In genomic region chrX:135433531-135434257, GRCh38 we compare ENCODE assay signal across 25 cellular contexts. TPM values are rescaled to one million over a fixed set of nuclear protein-coding genes. Genes with fewer than 3 reads are reported as not detected.
A peak's percentile ranks its signal among the peaks of the same experiment; 100 is the strongest.
DNase-seq lines count a peak whose midpoint lies in the region; ATAC-seq, FAIRE-seq and TF ChIP-seq lines count a peak whose summit lies in the region.
"Had no signal": no experiment of that assay in that cellular context is flagged by ENCODE, and none has a peak within 500 bp of the region (broad histone marks: within the 10 kb centered on the region; RNA-seq: fewer than 3 reads in every experiment).

No MANE protein-coding gene starts in this region.

- H3K4me1 ChIP-seq in neuronal stem cell (ENCODE audit: control insufficient read depth in 2 of 2, insufficient read depth in 1 of 2, low read depth in 1 of 2, low read length in 2 of 2): no peaks in the 10 kb centered on the region
- no peaks in the 10 kb centered on the region for H3K4me1 ChIP-seq in CD4-positive, alpha-beta memory T cell (ENCODE audit: insufficient read depth, low read length)
- H3K4me1 ChIP-seq: BE2C, BLaER1, Caco-2 had no signal

- no peaks in the 10 kb centered on the region for H3K4me1 Mint-ChIP-seq in chondrocyte (ENCODE audit: low read depth)
- H3K4me1 Mint-ChIP-seq in CD4-positive, alpha-beta memory T cell: no peaks in the 10 kb centered on the region
- H3K4me1 Mint-ChIP-seq: CD14-positive monocyte; CD4-positive, CD25-positive, alpha-beta regulatory T cell had no signal

- H4K8ac ChIP-seq in neuronal stem cell (ENCODE audit: low read depth, low read length): no peak overlapping the region

- no peaks in the 10 kb centered on the region for H3K27me3 ChIP-seq in bronchial epithelial cell (ENCODE audit: control insufficient read depth, insufficient read depth, low read length)
- peaks cover 0 to 6% (median 0%) of the 10 kb centered on the region in 3 experiments for H3K27me3 ChIP-seq in neuronal stem cell (ENCODE audit: control insufficient read depth in 3 of 3, insufficient read depth in 3 of 3, low read depth in 1 of 3, low read length in 3 of 3)
- H3K27me3 ChIP-seq in CD4-positive, alpha-beta memory T cell (ENCODE audit: insufficient read depth, low read length): no peaks in the 10 kb centered on the region
- H3K27me3 ChIP-seq: BE2C had no signal

- WGBS in neuronal stem cell (ENCODE audit: extremely low coverage in 2 of 2, insufficient read length in 2 of 2, insufficient replicate concordance in 1 of 2), 2 donors: no CpG with 5 or more reads among the region's 37 CpGs

- POLR2A ChIA-PET in CD4-positive, alpha-beta memory T cell (lab: Charles Lee; ENCODE audit: partially characterized antibody): no interaction called here

- peak overlapping the region; percentile 41 for H2BK12ac ChIP-seq in neuronal stem cell (ENCODE audit: low read length)

- no peaks in the 10 kb centered on the region for H3K79me1 ChIP-seq in neuronal stem cell (ENCODE audit: low read depth, low read length)

- no peak overlapping the region for H3K4me2 ChIP-seq in neuronal stem cell (ENCODE audit: insufficient read depth, low read length, poor library complexity, severe bottlenecking)
- H3K4me2 ChIP-seq: BLaER1 had no signal

- no peak overlapping the region for H3K27ac Mint-ChIP-seq in chondrocyte (ENCODE audit: unreplicated experiment)
- H3K27ac Mint-ChIP-seq in CD4-positive, alpha-beta memory T cell: no peak overlapping the region
- H3K27ac Mint-ChIP-seq: CD14-positive monocyte; CD4-positive, CD25-positive, alpha-beta regulatory T cell; CD8-positive, alpha-beta T cell had no signal

- DNase-seq in bronchial epithelial cell (ENCODE audit: low read depth) (no peak), chondrocyte (ENCODE audit: low spot score) (peak; percentile 82), neuronal stem cell (ENCODE audit: low spot score) (no peak), sciatic nerve (ENCODE audit: low spot score) (no peak), SHP77 treated with DMSO at 0.1 percent for 48 hours (lab: John Stamatoyannopoulos, UW) (no peak), left ventricle myocardium superior (no peak)
- DNase-seq in stimulated activated CD4-positive, alpha-beta T cell treated with anti-CD3 and anti-CD28 coated beads, Interleukin-4, amount 100 ng/mL, for 24 hours: no peak
- DNase-seq in CD4-positive, alpha-beta memory T cell: no peak
- DNase-seq: 8988T; ACHN; C1 segment of cervical spinal cord; Caco-2; Calu3; CD4-positive, CD25-positive, alpha-beta regulatory T cell; CD8-positive, alpha-beta T cell; DMS79 treated with DMSO at 0.1 percent for 48 hours; GF-D8 had no signal

- no peak overlapping the region for H2BK15ac ChIP-seq in neuronal stem cell (ENCODE audit: low read length)

- no peak overlapping the region for H2BK120ac ChIP-seq in neuronal stem cell (ENCODE audit: low read depth, low read length)

- intact Hi-C loops in sciatic nerve (cut with DNase I): no loop called here
- intact Hi-C loops in CD4-positive, alpha-beta memory T cell (cut with micrococcal nuclease): no loop called here
- intact Hi-C loops in left ventricle myocardium superior (cut with micrococcal nuclease): no loop called here

- TF ChIP-seq CTCF in bronchial epithelial cell (IDR thresholded peaks at IDR 0.05; ENCODE audit: insufficient read depth, low read length, severe bottlenecking) (no peak), chondrocyte (IDR thresholded peaks at IDR 0.05) (no peak)

- no peaks in the 10 kb centered on the region for H3K36me3 Mint-ChIP-seq in chondrocyte (ENCODE audit: low read depth)
- H3K36me3 Mint-ChIP-seq in CD4-positive, alpha-beta memory T cell: no peaks in the 10 kb centered on the region
- H3K36me3 Mint-ChIP-seq: CD14-positive monocyte; CD4-positive, CD25-positive, alpha-beta regulatory T cell; CD8-positive, alpha-beta T cell had no signal

- FAIRE-seq in bronchial epithelial cell (lab: Jason Lieb, UNC): peak; percentile 36
- FAIRE-seq: A204.1, D721Med, G401.6, GM12891, GM19239 had no signal

- H2BK5ac ChIP-seq in neuronal stem cell (ENCODE audit: low read length): no peak overlapping the region

- H2AFZ ChIP-seq in neuronal stem cell (ENCODE audit: low read length): no peak overlapping the region

- no peak overlapping the region for H3K27ac ChIP-seq in neuronal stem cell (replicated peaks; ENCODE audit: low read length)
- no peak overlapping the region for H3K27ac ChIP-seq in CD4-positive, alpha-beta memory T cell (ENCODE audit: low read depth, low read length)
- H3K27ac ChIP-seq: BLaER1 had no signal

- ATAC-seq in sciatic nerve: peak; percentile 22
- no peak for ATAC-seq in left ventricle myocardium superior
- ATAC-seq: CD8-positive, alpha-beta T cell had no signal

- no peak overlapping the region for H3K18ac ChIP-seq in neuronal stem cell (ENCODE audit: low read length)

- CTCF ChIA-PET in CD4-positive, alpha-beta memory T cell (lab: Charles Lee; ENCODE audit: partially characterized antibody): no interaction called here

- no peak overlapping the region for H3K23ac ChIP-seq in neuronal stem cell (ENCODE audit: low read depth, low read length, poor library complexity)

- no peak overlapping the region for H3K9ac ChIP-seq in neuronal stem cell (ENCODE audit: low read depth, low read length, poor library complexity)
- H3K9ac ChIP-seq: BLaER1 had no signal

- H3K36me3 ChIP-seq in bronchial epithelial cell (ENCODE audit: control insufficient read depth, insufficient read depth, low read length): no peaks in the 10 kb centered on the region
- H3K36me3 ChIP-seq in neuronal stem cell (replicated peaks in 1 of 2; ENCODE audit: control insufficient read depth in 2 of 2, insufficient read depth in 2 of 2, low read length in 2 of 2): no peaks in the 10 kb centered on the region
- no peaks in the 10 kb centered on the region for H3K36me3 ChIP-seq in CD4-positive, alpha-beta memory T cell (ENCODE audit: insufficient read depth, low read length)
- H3K36me3 ChIP-seq: BE2C, BLaER1 had no signal

- no peak overlapping the region for H3K4me3 Mint-ChIP-seq in chondrocyte (ENCODE audit: unreplicated experiment)
- no peak overlapping the region for H3K4me3 Mint-ChIP-seq in CD4-positive, alpha-beta memory T cell
- H3K4me3 Mint-ChIP-seq: CD14-positive monocyte; CD4-positive, CD25-positive, alpha-beta regulatory T cell; CD8-positive, alpha-beta T cell had no signal

- H4K91ac ChIP-seq in neuronal stem cell (ENCODE audit: low read depth, low read length, poor library complexity): no peak overlapping the region

- no peak overlapping the region for H3K14ac ChIP-seq in neuronal stem cell (ENCODE audit: low read length)

- H3K4ac ChIP-seq in neuronal stem cell (ENCODE audit: low read length): no peak overlapping the region

- H3K27me3 Mint-ChIP-seq in chondrocyte (ENCODE audit: low read depth): peaks cover 5% of the 10 kb centered on the region
- peaks cover 0 to 3% of the 10 kb centered on the region in 2 donors for H3K27me3 Mint-ChIP-seq in CD4-positive, alpha-beta memory T cell
- H3K27me3 Mint-ChIP-seq: CD4-positive, CD25-positive, alpha-beta regulatory T cell had no signal

- H2AK5ac ChIP-seq in neuronal stem cell (ENCODE audit: low read depth, low read length): no peak overlapping the region

- no peaks in the 10 kb centered on the region for H3K9me3 ChIP-seq in neuronal stem cell (replicated peaks in 1 of 2; ENCODE audit: control insufficient read depth in 2 of 2, insufficient read depth in 1 of 2, low read depth in 1 of 2, low read length in 2 of 2)
- H3K9me3 ChIP-seq in CD4-positive, alpha-beta memory T cell (ENCODE audit: control insufficient read depth in 1 of 2, low read length in 2 of 2): no peaks in the 10 kb centered on the region
- H3K9me3 ChIP-seq: BE2C, Caco-2 had no signal

- no peak overlapping the region for H3K4me3 ChIP-seq in bronchial epithelial cell (ENCODE audit: low read depth, low read length)
- H3K4me3 ChIP-seq in neuronal stem cell (ENCODE audit: low read length in 2 of 2): no peak overlapping the region
- H3K4me3 ChIP-seq in CD4-positive, alpha-beta memory T cell (ENCODE audit: low read length in 2 of 2): no peak overlapping the region
- H3K4me3 ChIP-seq: BLaER1 had no signal

- peaks cover 11% of the 10 kb centered on the region for H3K9me3 Mint-ChIP-seq in chondrocyte (ENCODE audit: low read depth)
- peaks cover 0 to 14% (median 6%) of the 10 kb centered on the region in 8 donors for H3K9me3 Mint-ChIP-seq in CD4-positive, alpha-beta memory T cell

RNA-seq across cellular contexts. Expression of gene SMIM10L2A, which starts 11.9 kb away (rescaled TPM):
- total RNA-seq in bronchial epithelial cell: 2.1 and 3.8 TPM in 2 replicates
- 0.27 to 0.62 TPM (median 0.40 TPM) in 3 replicates for total RNA-seq in chondrocyte
- polyA plus RNA-seq in neuronal stem cell (2013, experiment 1 of 2): 6.2 TPM
- 6.0 TPM for polyA plus RNA-seq in neuronal stem cell (2013, experiment 2 of 2)
- 2.7 TPM for total RNA-seq in sciatic nerve
- 1 to 10 TPM; 2.8 to 3.1 TPM for total RNA-seq in CD4-positive, alpha-beta memory T cell
- under 1 TPM; 0.06 to 0.25 TPM for polyA plus RNA-seq in CD4-positive, alpha-beta memory T cell
- total RNA-seq in left ventricle myocardium superior: 2.3 TPM
- polyA plus RNA-seq: CD14-positive monocyte had no signal
